1 cellular context compared by ENCODE assay signal in the genomic region with DNA sequence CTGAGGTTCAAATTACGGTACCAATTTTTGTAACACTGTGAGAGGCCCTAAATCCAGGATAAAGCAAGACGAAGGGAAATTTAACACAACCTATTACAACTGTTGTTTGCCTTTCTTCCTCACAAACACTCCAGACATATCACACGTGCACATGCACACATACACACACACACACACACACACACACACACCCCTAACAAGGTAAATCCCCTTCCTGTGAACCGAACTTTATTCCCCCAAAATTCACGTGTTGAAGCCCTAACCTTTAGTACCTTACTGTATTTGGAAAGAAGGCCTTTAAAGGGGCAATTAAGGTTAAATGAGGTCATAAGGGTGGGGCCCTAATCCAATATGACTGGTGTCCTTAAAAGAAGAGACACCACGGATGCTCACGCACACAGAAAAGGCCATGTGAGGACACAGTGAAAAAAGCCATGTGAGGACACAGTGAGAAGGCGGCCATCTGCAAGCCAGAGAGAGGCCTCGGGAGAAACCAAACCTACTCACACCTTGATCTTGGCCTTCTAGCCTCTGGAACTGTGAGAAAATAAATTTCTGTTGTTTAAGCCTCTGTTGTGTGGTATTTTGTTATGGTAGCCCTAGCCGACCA.
A peak's percentile ranks its signal among the peaks of the same experiment; 100 is the strongest.
TF ChIP-seq lines count a peak whose summit lies in the region.

No MANE protein-coding gene starts in this region.

TF ChIP-seq in HepG2, 621 proteins besides CTCF, POLR2A, EP300 and RAD21 (continues in another document):
- TF ChIP-seq, protein P1, sequence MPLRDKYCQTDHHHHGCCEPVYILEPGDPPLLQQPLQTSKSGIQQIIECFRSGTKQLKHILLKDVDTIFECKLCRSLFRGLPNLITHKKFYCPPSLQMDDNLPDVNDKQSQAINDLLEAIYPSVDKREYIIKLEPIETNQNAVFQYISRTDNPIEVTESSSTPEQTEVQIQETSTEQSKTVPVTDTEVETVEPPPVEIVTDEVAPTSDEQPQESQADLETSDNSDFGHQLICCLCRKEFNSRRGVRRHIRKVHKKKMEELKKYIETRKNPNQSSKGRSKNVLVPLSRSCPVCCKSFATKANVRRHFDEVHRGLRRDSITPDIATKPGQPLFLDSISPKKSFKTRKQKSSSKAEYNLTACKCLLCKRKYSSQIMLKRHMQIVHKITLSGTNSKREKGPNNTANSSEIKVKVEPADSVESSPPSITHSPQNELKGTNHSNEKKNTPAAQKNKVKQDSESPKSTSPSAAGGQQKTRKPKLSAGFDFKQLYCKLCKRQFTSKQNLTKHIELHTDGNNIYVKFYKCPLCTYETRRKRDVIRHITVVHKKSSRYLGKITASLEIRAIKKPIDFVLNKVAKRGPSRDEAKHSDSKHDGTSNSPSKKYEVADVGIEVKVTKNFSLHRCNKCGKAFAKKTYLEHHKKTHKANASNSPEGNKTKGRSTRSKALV (CRISPR knock-in tag; IDR thresholded peaks at IDR 0.05), result no peak
- TF ChIP-seq ZFP82 (CRISPR knock-in tag; IDR thresholded peaks at IDR 0.05; ENCODE audit: borderline replicate concordance) (no peak), PCBP1 (IDR thresholded peaks at IDR 0.05; ENCODE audit: borderline replicate concordance, low read depth, low read length) (no peak), SAP130 (CRISPR knock-in tag; IDR thresholded peaks at IDR 0.05; ENCODE audit: low read depth) (peak; percentile 13; the same call in 1 of the 2 replicates), MBNL3 (CRISPR knock-in tag; conservative IDR thresholded peaks at IDR 0.05) (no peak), HOXA3 (CRISPR knock-in tag; IDR thresholded peaks at IDR 0.05) (no peak), MXD4 (CRISPR knock-in tag; IDR thresholded peaks at IDR 0.05) (no peak), ZFY (CRISPR knock-in tag; IDR thresholded peaks at IDR 0.05) (peak; percentile 32; the same call in 1 of the 2 replicates), ZBTB38 (CRISPR knock-in tag; IDR thresholded peaks at IDR 0.05) (0 out of 2 replicates have a peak, but pooled peaks have one; percentile 25), SIX4 (CRISPR knock-in tag; IDR thresholded peaks at IDR 0.05) (no peak), MED1 (CRISPR knock-in tag; IDR thresholded peaks at IDR 0.05) (peak; percentile 21; the same call in 1 of the 2 replicates), ZBTB20 (CRISPR knock-in tag; IDR thresholded peaks at IDR 0.05; ENCODE audit: borderline replicate concordance, low read depth) (no peak; the same call in 1 of the 2 replicates), NR2F6 (IDR thresholded peaks at IDR 0.05) (no peak), NR2F6 (CRISPR knock-in tag; IDR thresholded peaks at IDR 0.05) (no peak), ZNF44 (CRISPR knock-in tag; IDR thresholded peaks at IDR 0.05) (no peak), RBFOX2 (IDR thresholded peaks at IDR 0.05; ENCODE audit: low read depth, low read length) (peak; percentile 52), HMG20A (CRISPR knock-in tag; IDR thresholded peaks at IDR 0.05; ENCODE audit: borderline replicate concordance) (no peak), ZNF264 (CRISPR knock-in tag; IDR thresholded peaks at IDR 0.05) (peak; percentile 100), FOXO1 (CRISPR knock-in tag; IDR thresholded peaks at IDR 0.05) (no peak), RXRB (CRISPR knock-in tag; IDR thresholded peaks at IDR 0.05; ENCODE audit: borderline replicate concordance) (peak; percentile 95), SNRNP70 (IDR thresholded peaks at IDR 0.05; ENCODE audit: low read depth, low read length) (no peak)
- TF ChIP-seq, protein P2, sequence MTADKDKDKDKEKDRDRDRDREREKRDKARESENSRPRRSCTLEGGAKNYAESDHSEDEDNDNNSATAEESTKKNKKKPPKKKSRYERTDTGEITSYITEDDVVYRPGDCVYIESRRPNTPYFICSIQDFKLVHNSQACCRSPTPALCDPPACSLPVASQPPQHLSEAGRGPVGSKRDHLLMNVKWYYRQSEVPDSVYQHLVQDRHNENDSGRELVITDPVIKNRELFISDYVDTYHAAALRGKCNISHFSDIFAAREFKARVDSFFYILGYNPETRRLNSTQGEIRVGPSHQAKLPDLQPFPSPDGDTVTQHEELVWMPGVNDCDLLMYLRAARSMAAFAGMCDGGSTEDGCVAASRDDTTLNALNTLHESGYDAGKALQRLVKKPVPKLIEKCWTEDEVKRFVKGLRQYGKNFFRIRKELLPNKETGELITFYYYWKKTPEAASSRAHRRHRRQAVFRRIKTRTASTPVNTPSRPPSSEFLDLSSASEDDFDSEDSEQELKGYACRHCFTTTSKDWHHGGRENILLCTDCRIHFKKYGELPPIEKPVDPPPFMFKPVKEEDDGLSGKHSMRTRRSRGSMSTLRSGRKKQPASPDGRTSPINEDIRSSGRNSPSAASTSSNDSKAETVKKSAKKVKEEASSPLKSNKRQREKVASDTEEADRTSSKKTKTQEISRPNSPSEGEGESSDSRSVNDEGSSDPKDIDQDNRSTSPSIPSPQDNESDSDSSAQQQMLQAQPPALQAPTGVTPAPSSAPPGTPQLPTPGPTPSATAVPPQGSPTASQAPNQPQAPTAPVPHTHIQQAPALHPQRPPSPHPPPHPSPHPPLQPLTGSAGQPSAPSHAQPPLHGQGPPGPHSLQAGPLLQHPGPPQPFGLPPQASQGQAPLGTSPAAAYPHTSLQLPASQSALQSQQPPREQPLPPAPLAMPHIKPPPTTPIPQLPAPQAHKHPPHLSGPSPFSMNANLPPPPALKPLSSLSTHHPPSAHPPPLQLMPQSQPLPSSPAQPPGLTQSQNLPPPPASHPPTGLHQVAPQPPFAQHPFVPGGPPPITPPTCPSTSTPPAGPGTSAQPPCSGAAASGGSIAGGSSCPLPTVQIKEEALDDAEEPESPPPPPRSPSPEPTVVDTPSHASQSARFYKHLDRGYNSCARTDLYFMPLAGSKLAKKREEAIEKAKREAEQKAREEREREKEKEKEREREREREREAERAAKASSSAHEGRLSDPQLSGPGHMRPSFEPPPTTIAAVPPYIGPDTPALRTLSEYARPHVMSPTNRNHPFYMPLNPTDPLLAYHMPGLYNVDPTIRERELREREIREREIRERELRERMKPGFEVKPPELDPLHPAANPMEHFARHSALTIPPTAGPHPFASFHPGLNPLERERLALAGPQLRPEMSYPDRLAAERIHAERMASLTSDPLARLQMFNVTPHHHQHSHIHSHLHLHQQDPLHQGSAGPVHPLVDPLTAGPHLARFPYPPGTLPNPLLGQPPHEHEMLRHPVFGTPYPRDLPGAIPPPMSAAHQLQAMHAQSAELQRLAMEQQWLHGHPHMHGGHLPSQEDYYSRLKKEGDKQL (CRISPR knock-in tag; IDR thresholded peaks at IDR 0.05; ENCODE audit: low read depth), result no peak
- TF ChIP-seq, protein P3, sequence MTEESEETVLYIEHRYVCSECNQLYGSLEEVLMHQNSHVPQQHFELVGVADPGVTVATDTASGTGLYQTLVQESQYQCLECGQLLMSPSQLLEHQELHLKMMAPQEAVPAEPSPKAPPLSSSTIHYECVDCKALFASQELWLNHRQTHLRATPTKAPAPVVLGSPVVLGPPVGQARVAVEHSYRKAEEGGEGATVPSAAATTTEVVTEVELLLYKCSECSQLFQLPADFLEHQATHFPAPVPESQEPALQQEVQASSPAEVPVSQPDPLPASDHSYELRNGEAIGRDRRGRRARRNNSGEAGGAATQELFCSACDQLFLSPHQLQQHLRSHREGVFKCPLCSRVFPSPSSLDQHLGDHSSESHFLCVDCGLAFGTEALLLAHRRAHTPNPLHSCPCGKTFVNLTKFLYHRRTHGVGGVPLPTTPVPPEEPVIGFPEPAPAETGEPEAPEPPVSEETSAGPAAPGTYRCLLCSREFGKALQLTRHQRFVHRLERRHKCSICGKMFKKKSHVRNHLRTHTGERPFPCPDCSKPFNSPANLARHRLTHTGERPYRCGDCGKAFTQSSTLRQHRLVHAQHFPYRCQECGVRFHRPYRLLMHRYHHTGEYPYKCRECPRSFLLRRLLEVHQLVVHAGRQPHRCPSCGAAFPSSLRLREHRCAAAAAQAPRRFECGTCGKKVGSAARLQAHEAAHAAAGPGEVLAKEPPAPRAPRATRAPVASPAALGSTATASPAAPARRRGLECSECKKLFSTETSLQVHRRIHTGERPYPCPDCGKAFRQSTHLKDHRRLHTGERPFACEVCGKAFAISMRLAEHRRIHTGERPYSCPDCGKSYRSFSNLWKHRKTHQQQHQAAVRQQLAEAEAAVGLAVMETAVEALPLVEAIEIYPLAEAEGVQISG (CRISPR knock-in tag; IDR thresholded peaks at IDR 0.05), result 0 out of 2 replicates have a peak, but pooled peaks have one; percentile 15
- TF ChIP-seq, protein P4, sequence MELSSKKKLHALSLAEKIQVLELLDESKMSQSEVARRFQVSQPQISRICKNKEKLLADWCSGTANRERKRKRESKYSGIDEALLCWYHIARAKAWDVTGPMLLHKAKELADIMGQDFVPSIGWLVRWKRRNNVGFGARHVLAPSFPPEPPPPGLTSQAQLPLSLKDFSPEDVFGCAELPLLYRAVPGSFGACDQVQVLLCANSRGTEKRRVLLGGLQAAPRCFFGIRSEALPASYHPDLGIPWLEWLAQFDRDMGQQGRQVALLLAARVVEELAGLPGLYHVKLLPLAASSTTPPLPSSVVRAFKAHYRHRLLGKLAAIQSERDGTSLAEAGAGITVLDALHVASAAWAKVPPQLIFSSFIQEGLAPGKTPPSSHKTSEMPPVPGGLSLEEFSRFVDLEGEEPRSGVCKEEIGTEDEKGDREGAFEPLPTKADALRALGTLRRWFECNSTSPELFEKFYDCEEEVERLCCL (CRISPR knock-in tag; IDR thresholded peaks at IDR 0.05; ENCODE audit: borderline replicate concordance), result no peak
- TF ChIP-seq, protein P5, sequence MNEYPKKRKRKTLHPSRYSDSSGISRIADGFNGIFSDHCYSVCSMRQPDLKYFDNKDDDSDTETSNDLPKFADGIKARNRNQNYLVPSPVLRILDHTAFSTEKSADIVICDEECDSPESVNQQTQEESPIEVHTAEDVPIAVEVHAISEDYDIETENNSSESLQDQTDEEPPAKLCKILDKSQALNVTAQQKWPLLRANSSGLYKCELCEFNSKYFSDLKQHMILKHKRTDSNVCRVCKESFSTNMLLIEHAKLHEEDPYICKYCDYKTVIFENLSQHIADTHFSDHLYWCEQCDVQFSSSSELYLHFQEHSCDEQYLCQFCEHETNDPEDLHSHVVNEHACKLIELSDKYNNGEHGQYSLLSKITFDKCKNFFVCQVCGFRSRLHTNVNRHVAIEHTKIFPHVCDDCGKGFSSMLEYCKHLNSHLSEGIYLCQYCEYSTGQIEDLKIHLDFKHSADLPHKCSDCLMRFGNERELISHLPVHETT (CRISPR knock-in tag; conservative IDR thresholded peaks at IDR 0.05), result no peak
- TF ChIP-seq, protein P6, sequence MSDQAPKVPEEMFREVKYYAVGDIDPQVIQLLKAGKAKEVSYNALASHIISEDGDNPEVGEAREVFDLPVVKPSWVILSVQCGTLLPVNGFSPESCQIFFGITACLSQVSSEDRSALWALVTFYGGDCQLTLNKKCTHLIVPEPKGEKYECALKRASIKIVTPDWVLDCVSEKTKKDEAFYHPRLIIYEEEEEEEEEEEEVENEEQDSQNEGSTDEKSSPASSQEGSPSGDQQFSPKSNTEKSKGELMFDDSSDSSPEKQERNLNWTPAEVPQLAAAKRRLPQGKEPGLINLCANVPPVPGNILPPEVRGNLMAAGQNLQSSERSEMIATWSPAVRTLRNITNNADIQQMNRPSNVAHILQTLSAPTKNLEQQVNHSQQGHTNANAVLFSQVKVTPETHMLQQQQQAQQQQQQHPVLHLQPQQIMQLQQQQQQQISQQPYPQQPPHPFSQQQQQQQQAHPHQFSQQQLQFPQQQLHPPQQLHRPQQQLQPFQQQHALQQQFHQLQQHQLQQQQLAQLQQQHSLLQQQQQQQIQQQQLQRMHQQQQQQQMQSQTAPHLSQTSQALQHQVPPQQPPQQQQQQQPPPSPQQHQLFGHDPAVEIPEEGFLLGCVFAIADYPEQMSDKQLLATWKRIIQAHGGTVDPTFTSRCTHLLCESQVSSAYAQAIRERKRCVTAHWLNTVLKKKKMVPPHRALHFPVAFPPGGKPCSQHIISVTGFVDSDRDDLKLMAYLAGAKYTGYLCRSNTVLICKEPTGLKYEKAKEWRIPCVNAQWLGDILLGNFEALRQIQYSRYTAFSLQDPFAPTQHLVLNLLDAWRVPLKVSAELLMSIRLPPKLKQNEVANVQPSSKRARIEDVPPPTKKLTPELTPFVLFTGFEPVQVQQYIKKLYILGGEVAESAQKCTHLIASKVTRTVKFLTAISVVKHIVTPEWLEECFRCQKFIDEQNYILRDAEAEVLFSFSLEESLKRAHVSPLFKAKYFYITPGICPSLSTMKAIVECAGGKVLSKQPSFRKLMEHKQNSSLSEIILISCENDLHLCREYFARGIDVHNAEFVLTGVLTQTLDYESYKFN (CRISPR knock-in tag; conservative IDR thresholded peaks at IDR 0.05), result peak; percentile 31; the same call in 1 of the 2 replicates
- TF ChIP-seq, protein P7, sequence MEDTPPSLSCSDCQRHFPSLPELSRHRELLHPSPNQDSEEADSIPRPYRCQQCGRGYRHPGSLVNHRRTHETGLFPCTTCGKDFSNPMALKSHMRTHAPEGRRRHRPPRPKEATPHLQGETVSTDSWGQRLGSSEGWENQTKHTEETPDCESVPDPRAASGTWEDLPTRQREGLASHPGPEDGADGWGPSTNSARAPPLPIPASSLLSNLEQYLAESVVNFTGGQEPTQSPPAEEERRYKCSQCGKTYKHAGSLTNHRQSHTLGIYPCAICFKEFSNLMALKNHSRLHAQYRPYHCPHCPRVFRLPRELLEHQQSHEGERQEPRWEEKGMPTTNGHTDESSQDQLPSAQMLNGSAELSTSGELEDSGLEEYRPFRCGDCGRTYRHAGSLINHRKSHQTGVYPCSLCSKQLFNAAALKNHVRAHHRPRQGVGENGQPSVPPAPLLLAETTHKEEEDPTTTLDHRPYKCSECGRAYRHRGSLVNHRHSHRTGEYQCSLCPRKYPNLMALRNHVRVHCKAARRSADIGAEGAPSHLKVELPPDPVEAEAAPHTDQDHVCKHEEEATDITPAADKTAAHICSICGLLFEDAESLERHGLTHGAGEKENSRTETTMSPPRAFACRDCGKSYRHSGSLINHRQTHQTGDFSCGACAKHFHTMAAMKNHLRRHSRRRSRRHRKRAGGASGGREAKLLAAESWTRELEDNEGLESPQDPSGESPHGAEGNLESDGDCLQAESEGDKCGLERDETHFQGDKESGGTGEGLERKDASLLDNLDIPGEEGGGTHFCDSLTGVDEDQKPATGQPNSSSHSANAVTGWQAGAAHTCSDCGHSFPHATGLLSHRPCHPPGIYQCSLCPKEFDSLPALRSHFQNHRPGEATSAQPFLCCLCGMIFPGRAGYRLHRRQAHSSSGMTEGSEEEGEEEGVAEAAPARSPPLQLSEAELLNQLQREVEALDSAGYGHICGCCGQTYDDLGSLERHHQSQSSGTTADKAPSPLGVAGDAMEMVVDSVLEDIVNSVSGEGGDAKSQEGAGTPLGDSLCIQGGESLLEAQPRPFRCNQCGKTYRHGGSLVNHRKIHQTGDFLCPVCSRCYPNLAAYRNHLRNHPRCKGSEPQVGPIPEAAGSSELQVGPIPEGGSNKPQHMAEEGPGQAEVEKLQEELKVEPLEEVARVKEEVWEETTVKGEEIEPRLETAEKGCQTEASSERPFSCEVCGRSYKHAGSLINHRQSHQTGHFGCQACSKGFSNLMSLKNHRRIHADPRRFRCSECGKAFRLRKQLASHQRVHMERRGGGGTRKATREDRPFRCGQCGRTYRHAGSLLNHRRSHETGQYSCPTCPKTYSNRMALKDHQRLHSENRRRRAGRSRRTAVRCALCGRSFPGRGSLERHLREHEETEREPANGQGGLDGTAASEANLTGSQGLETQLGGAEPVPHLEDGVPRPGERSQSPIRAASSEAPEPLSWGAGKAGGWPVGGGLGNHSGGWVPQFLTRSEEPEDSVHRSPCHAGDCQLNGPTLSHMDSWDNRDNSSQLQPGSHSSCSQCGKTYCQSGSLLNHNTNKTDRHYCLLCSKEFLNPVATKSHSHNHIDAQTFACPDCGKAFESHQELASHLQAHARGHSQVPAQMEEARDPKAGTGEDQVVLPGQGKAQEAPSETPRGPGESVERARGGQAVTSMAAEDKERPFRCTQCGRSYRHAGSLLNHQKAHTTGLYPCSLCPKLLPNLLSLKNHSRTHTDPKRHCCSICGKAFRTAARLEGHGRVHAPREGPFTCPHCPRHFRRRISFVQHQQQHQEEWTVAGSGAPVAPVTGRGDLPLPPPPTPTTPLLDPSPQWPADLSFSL (CRISPR knock-in tag; IDR thresholded peaks at IDR 0.05), result peak; percentile 22; the same call in 1 of the 2 replicates
- TF ChIP-seq, protein P8, sequence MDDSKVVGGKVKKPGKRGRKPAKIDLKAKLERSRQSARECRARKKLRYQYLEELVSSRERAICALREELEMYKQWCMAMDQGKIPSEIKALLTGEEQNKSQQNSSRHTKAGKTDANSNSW (CRISPR knock-in tag; IDR thresholded peaks at IDR 0.05; ENCODE audit: borderline replicate concordance), result no peak
